8 cellular contexts compared by ENCODE assay signal in genomic region chr7:974820-975681, GRCh38. TPM values are rescaled to one million over a fixed set of nuclear protein-coding genes. Genes with fewer than 3 reads are reported as not detected.
A peak's percentile ranks its signal among the peaks of the same experiment; 100 is the strongest.
DNase-seq lines count a peak whose midpoint lies in the region; ATAC-seq and TF ChIP-seq lines count a peak whose summit lies in the region.

Gene COX19, minus strand, starts transcription at chr7:975549. Its CDS starts 40 bp downstream, at chr7:975509.

- DNase-seq in AG08396 (ENCODE audit: low spot score) (peak; percentile 97), NCI-H510A (lab: John Stamatoyannopoulos, UW) (peak; percentile 47), cerebellum (ENCODE audit: low spot score) (peak; percentile 94), kidney tubule cell (ENCODE audit: low spot score) (peak; percentile 91)
- peak; percentile 81 to 88 for DNase-seq in activated CD4-positive, alpha-beta T cell treated with anti-CD3 and anti-CD28 coated beads for 24 hours (ENCODE audit: low read depth in 2 of 2)
- peak; percentile 84 to 88 for DNase-seq in stimulated activated CD4-positive, alpha-beta T cell treated with anti-CD3 and anti-CD28 coated beads, Interleukin-15, amount 100 ng/mL, for 48 hours (ENCODE audit: low read depth in 2 of 2)

- peak; percentile 85 for TF ChIP-seq POLR2A in GM18951 (IDR thresholded peaks at IDR 0.05; ENCODE audit: extremely low read depth, insufficient read depth, insufficient read length)

- ATAC-seq in HG03175 (IDR thresholded peaks at IDR 0.05; ENCODE audit: unreplicated experiment) = peak; percentile 76

- in situ Hi-C loops in GM18951 (cut with MboI; ENCODE audit: low sequenced_read_pairs, unreplicated experiment) = loop anchor here (25.0 kb wide), 1 partner anchor 188 kb away; no protein-coding TSS in a partner anchor

RNA-seq across cellular contexts. Expression of gene COX19, which starts in this region (rescaled TPM):
- 23.4 TPM for total RNA-seq in cerebellum

Comparison
In these comparisons a context has a peak if more than half of its experiments do, and no peak if none do; other contexts are left out.
1. Peak in every context shown above with its lines: DNase-seq and ATAC-seq.
2. DNase-seq: peak in every context shown above with its lines; median percentile 97 in AG08396; 94 in cerebellum; 91 in kidney tubule cell; 86 in stimulated activated CD4-positive, alpha-beta T cell treated with anti-CD3 and anti-CD28 coated beads, Interleukin-15, amount 100 ng/mL, for 48 hours; 84 in activated CD4-positive, alpha-beta T cell treated with anti-CD3 and anti-CD28 coated beads for 24 hours; 47 in NCI-H510A.